Comparison of ENCODE assay signal across 8 cellular contexts in genomic region chr12:104201238-104202001, GRCh38. TPM values are rescaled to one million over a fixed set of nuclear protein-coding genes. Genes with fewer than 3 reads are reported as not detected.
DNase-seq lines count a peak whose midpoint lies in the region; ATAC-seq and TF ChIP-seq lines count a peak whose summit lies in the region.

No MANE protein-coding gene starts in this region.

- no peak overlapping the region for H3K27ac ChIP-seq in liver (ENCODE audit: low read depth in 1 of 2, low read length in 2 of 2)

- peak; percentile 96 to 98 for TF ChIP-seq RAD21 in liver (IDR thresholded peaks at IDR 0.05)

- H3K4me1 ChIP-seq in liver (ENCODE audit: control insufficient read depth in 4 of 4, insufficient read depth in 4 of 4, low read length in 3 of 4) = peaks cover 0 to 5% (median 0%) of the 10 kb centered on the region in 4 donors

- H3K4me3 ChIP-seq in AG09309 (ENCODE audit: control insufficient read depth, low read depth, low read length) (no peak overlapping the region), liver (ENCODE audit: low read depth in 1 of 3, low read length in 3 of 3) (no peak overlapping the region)

- WGBS in liver = 34% methylated on average over 3 of the region's 3 CpGs

- peak; percentile 87 for TF ChIP-seq CTCF in AG09309 (IDR thresholded peaks at IDR 0.05; ENCODE audit: control insufficient read depth, insufficient read depth, low read depth, low read length, missing control alignments)
- peak; percentile 90 for TF ChIP-seq CTCF in liver (IDR thresholded peaks at IDR 0.05; ENCODE audit: low read depth, low read length, missing input control)

- no peaks in the 10 kb centered on the region for H3K36me3 ChIP-seq in liver (ENCODE audit: control insufficient read depth in 4 of 4, insufficient read depth in 3 of 4, low read depth in 1 of 4, low read length in 3 of 4)

- H3K9ac ChIP-seq in liver (ENCODE audit: low read depth in 1 of 2, low read length in 2 of 2) = no peak overlapping the region

- H3K9me3 ChIP-seq in liver (ENCODE audit: control insufficient read depth in 4 of 4, low read length in 3 of 4) = peaks cover 0 to 5% (median 0%) of the 10 kb centered on the region in 4 donors

- ATAC-seq in GM18498 (IDR thresholded peaks at IDR 0.05; ENCODE audit: unreplicated experiment) = peak; percentile 48
- ATAC-seq in GM21423 (IDR thresholded peaks at IDR 0.05; ENCODE audit: unreplicated experiment) = no peak

- peak; percentile 23 for DNase-seq in AG09309 (ENCODE audit: low read depth)
- peak; percentile 11 for DNase-seq in NCI-H2196 treated with DMSO at 0.1 percent for 48 hours (lab: John Stamatoyannopoulos, UW; ENCODE audit: unreplicated experiment)
- DNase-seq in activated CD4-positive, CD25-positive, alpha-beta regulatory T cell treated with anti-CD3 and anti-CD28 coated beads, Interleukin-2, amount 50 U/mL, for 16 hours (ENCODE audit: low read depth, low spot score) = peak; percentile 33
- DNase-seq in dedifferentiated amniotic fluid mesenchymal stem cell (ENCODE audit: extremely low spot score) = peak; percentile 75
- DNase-seq in stimulated activated naive CD4-positive, alpha-beta T cell (lab: John Stamatoyannopoulos, UW) = peak; percentile 19 to 71 (median 38)

- H3K27me3 ChIP-seq in liver (ENCODE audit: control insufficient read depth in 4 of 4, insufficient read depth in 4 of 4, low read length in 3 of 4) = no peaks in the 10 kb centered on the region

TF ChIP-seq in liver, 16 proteins besides CTCF, POLR2A, EP300 and RAD21:
- no peak for TF ChIP-seq RXRA (IDR thresholded peaks at IDR 0.05)
- TF ChIP-seq EGR1 (IDR thresholded peaks at IDR 0.05; ENCODE audit: low read depth in 2 of 2) = no peak
- TF ChIP-seq HNF4G (IDR thresholded peaks at IDR 0.05) = no peak
- no peak for TF ChIP-seq MAX (IDR thresholded peaks at IDR 0.05)
TF ChIP-seq in liver: peak in this region for 0.

RNA-seq across cellular contexts. Expression of gene TXNRD1, which starts 14.2 kb away (rescaled TPM):
- 10 to 100 TPM; 43.1 to 70.8 TPM for total RNA-seq in liver
- polyA plus RNA-seq in liver = 10 to 100 TPM; 23.6 to 68.4 TPM

Comparison
In these comparisons a context has a peak if more than half of its experiments do, and no peak if none do; other contexts are left out.
1. DNase-seq: peak in every context shown above with its lines; median percentile 75 in dedifferentiated amniotic fluid mesenchymal stem cell; 38 in stimulated activated naive CD4-positive, alpha-beta T cell; 33 in activated CD4-positive, CD25-positive, alpha-beta regulatory T cell treated with anti-CD3 and anti-CD28 coated beads, Interleukin-2, amount 50 U/mL, for 16 hours; 23 in AG09309; 11 in NCI-H2196 treated with DMSO at 0.1 percent for 48 hours.